10 cellular contexts compared by ENCODE assay signal in genomic region chr4:176150283-176150682, GRCh38. TPM values are rescaled to one million over a fixed set of nuclear protein-coding genes. Genes with fewer than 3 reads are reported as not detected.
DNase-seq lines count a peak whose midpoint lies in the region; ATAC-seq and TF ChIP-seq lines count a peak whose summit lies in the region.
"Had no signal": no experiment of that assay in that cellular context is flagged by ENCODE, and none has a peak within 500 bp of the region (broad histone marks: within the 10 kb centered on the region; RNA-seq: fewer than 3 reads in every experiment).

No MANE protein-coding gene starts in this region.

- intact Hi-C loops in psoas muscle (cut with DNase I): loop anchor here (1.0 to 10.0 kb wide), 4 partner anchors 42 to 170 kb away; no protein-coding TSS in a partner anchor

- no peaks in the 10 kb centered on the region for H3K9me3 ChIP-seq in psoas muscle
- H3K9me3 ChIP-seq: BLaER1 had no signal

- H3K27ac ChIP-seq in psoas muscle: peak overlapping the region; percentile 48
- H3K27ac ChIP-seq: BLaER1 had no signal

- ATAC-seq in psoas muscle: peak; percentile 63 to 94 (median 80)
- ATAC-seq in GM19324 (IDR thresholded peaks at IDR 0.05; ENCODE audit: low FRiP score, unreplicated experiment): no peak
- no peak for ATAC-seq in activated naive CD8-positive, alpha-beta T cell treated with anti-CD3 and anti-CD28 coated beads, Interleukin-2, amount 50 U/mL, for 24 hours
- ATAC-seq in GM18870 (IDR thresholded peaks at IDR 0.05; ENCODE audit: unreplicated experiment): no peak

- H3K27me3 ChIP-seq in psoas muscle (ENCODE audit: insufficient read depth in 3 of 3, low read length in 2 of 3): no peaks in the 10 kb centered on the region
- H3K27me3 ChIP-seq: BLaER1 had no signal

- H3K4me1 ChIP-seq in psoas muscle: peaks cover 2% of the 10 kb centered on the region

- peak; percentile 89 for TF ChIP-seq CTCF in chondrocyte (IDR thresholded peaks at IDR 0.05)
- peak; percentile 60 for TF ChIP-seq CTCF in psoas muscle (IDR thresholded peaks at IDR 0.05)

- no peak overlapping the region for H3K4me3 Mint-ChIP-seq in chondrocyte (ENCODE audit: unreplicated experiment)
- no peak overlapping the region for H3K4me3 Mint-ChIP-seq in activated naive CD8-positive, alpha-beta T cell treated with anti-CD3 and anti-CD28 coated beads, Interleukin-2, amount 50 U/mL, for 24 hours

- H3K36me3 Mint-ChIP-seq in chondrocyte (ENCODE audit: low read depth): no peaks in the 10 kb centered on the region
- H3K36me3 Mint-ChIP-seq in activated naive CD8-positive, alpha-beta T cell treated with anti-CD3 and anti-CD28 coated beads, Interleukin-2, amount 50 U/mL, for 24 hours (ENCODE audit: low read depth): no peaks in the 10 kb centered on the region

- H3K9me3 Mint-ChIP-seq in chondrocyte (ENCODE audit: low read depth): no peaks in the 10 kb centered on the region
- H3K9me3 Mint-ChIP-seq in activated naive CD8-positive, alpha-beta T cell treated with anti-CD3 and anti-CD28 coated beads, Interleukin-2, amount 50 U/mL, for 24 hours: no peaks in the 10 kb centered on the region

- peak; percentile 10 for DNase-seq in NCI-H1694 treated with DMSO at 0.1 percent for 48 hours (lab: John Stamatoyannopoulos, UW)
- DNase-seq in NCI-H1694 (lab: John Stamatoyannopoulos, UW): no peak
- DNase-seq in Kasumi-1 (lab: John Stamatoyannopoulos, UW): peak; percentile 45 to 49
- no peak for DNase-seq in chondrocyte (ENCODE audit: low spot score)
- no peak for DNase-seq in psoas muscle
- DNase-seq in activated naive CD8-positive, alpha-beta T cell treated with anti-CD3 and anti-CD28 coated beads, Interleukin-2, amount 50 U/mL, for 24 hours: no peak
- DNase-seq: NK-92 treated with Interleukin-12 subunit alpha and Interleukin-12 subunit beta, amount 100 ng/mL, for 24 hours had no signal

- H3K4me1 Mint-ChIP-seq in chondrocyte (ENCODE audit: low read depth): peaks cover 8% of the 10 kb centered on the region
- no peaks in the 10 kb centered on the region for H3K4me1 Mint-ChIP-seq in activated naive CD8-positive, alpha-beta T cell treated with anti-CD3 and anti-CD28 coated beads, Interleukin-2, amount 50 U/mL, for 24 hours

- no peaks in the 10 kb centered on the region for H3K36me3 ChIP-seq in psoas muscle (ENCODE audit: insufficient read depth in 1 of 2, low read depth in 1 of 2)
- H3K36me3 ChIP-seq: BLaER1 had no signal

- H3K27me3 Mint-ChIP-seq in chondrocyte (ENCODE audit: low read depth): no peaks in the 10 kb centered on the region
- no peaks in the 10 kb centered on the region for H3K27me3 Mint-ChIP-seq in activated naive CD8-positive, alpha-beta T cell treated with anti-CD3 and anti-CD28 coated beads, Interleukin-2, amount 50 U/mL, for 24 hours

- no peak overlapping the region for H3K27ac Mint-ChIP-seq in chondrocyte (ENCODE audit: unreplicated experiment)
- H3K27ac Mint-ChIP-seq in activated naive CD8-positive, alpha-beta T cell treated with anti-CD3 and anti-CD28 coated beads, Interleukin-2, amount 50 U/mL, for 24 hours: no peak overlapping the region

- H3K4me3 ChIP-seq in psoas muscle: no peak overlapping the region
- H3K4me3 ChIP-seq: BLaER1 had no signal

RNA-seq across cellular contexts. Expression of gene SPATA4, which starts 45.1 kb away (rescaled TPM):
- total RNA-seq in chondrocyte: 0.49 TPM in 1 of 3 replicates, not detected in the others
- 1 to 10 TPM in 2 of 4 donors, under 1 TPM in 2; 0.38 to 1.7 (median 0.74) TPM for total RNA-seq in psoas muscle
- 1 to 10 TPM in 1 of 3 donors, under 1 TPM in 2; 0.08 to 1.2 (median 0.75) TPM for polyA plus RNA-seq in psoas muscle

Comparison
In these comparisons a context has a peak if more than half of its experiments do, and no peak if none do; other contexts are left out.
1. DNase-seq: peak in NCI-H1694 treated with DMSO at 0.1 percent for 48 hours (single experiment) and Kasumi-1 (2 of 2); none in NCI-H1694 (single experiment), chondrocyte (single experiment), psoas muscle (0 of 2) and activated naive CD8-positive, alpha-beta T cell treated with anti-CD3 and anti-CD28 coated beads, Interleukin-2, amount 50 U/mL, for 24 hours (single experiment).
2. ATAC-seq: peak in psoas muscle (4 of 4); none in GM19324 (single experiment), activated naive CD8-positive, alpha-beta T cell treated with anti-CD3 and anti-CD28 coated beads, Interleukin-2, amount 50 U/mL, for 24 hours (single experiment) and GM18870 (single experiment).